In the genomic region with DNA sequence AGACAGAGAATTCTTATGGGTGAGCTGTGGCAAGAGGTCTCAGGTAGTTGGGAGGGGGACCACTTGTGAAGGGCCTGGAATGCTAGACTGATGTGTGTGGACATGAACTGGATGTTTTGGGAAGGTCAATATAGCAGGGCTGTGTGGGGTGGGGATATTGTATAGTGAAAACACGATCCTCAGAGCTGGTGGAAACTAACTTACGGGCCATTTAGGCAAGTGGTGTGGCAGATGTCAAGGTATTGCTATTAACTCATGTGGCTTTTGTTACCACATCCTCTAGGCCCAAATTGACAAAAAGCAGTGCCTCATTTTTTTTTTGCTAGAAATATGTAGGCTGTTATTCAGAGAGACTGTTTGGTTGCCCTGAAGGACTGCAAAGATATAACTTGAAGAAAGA, we compare ENCODE assay signal across 1 cellular context.
TF ChIP-seq lines count a peak whose summit lies in the region.

No MANE protein-coding gene starts in this region.

TF ChIP-seq in H1, 55 proteins besides CTCF, POLR2A, EP300 and RAD21 (continued from another document):
- TF ChIP-seq, protein P1, sequence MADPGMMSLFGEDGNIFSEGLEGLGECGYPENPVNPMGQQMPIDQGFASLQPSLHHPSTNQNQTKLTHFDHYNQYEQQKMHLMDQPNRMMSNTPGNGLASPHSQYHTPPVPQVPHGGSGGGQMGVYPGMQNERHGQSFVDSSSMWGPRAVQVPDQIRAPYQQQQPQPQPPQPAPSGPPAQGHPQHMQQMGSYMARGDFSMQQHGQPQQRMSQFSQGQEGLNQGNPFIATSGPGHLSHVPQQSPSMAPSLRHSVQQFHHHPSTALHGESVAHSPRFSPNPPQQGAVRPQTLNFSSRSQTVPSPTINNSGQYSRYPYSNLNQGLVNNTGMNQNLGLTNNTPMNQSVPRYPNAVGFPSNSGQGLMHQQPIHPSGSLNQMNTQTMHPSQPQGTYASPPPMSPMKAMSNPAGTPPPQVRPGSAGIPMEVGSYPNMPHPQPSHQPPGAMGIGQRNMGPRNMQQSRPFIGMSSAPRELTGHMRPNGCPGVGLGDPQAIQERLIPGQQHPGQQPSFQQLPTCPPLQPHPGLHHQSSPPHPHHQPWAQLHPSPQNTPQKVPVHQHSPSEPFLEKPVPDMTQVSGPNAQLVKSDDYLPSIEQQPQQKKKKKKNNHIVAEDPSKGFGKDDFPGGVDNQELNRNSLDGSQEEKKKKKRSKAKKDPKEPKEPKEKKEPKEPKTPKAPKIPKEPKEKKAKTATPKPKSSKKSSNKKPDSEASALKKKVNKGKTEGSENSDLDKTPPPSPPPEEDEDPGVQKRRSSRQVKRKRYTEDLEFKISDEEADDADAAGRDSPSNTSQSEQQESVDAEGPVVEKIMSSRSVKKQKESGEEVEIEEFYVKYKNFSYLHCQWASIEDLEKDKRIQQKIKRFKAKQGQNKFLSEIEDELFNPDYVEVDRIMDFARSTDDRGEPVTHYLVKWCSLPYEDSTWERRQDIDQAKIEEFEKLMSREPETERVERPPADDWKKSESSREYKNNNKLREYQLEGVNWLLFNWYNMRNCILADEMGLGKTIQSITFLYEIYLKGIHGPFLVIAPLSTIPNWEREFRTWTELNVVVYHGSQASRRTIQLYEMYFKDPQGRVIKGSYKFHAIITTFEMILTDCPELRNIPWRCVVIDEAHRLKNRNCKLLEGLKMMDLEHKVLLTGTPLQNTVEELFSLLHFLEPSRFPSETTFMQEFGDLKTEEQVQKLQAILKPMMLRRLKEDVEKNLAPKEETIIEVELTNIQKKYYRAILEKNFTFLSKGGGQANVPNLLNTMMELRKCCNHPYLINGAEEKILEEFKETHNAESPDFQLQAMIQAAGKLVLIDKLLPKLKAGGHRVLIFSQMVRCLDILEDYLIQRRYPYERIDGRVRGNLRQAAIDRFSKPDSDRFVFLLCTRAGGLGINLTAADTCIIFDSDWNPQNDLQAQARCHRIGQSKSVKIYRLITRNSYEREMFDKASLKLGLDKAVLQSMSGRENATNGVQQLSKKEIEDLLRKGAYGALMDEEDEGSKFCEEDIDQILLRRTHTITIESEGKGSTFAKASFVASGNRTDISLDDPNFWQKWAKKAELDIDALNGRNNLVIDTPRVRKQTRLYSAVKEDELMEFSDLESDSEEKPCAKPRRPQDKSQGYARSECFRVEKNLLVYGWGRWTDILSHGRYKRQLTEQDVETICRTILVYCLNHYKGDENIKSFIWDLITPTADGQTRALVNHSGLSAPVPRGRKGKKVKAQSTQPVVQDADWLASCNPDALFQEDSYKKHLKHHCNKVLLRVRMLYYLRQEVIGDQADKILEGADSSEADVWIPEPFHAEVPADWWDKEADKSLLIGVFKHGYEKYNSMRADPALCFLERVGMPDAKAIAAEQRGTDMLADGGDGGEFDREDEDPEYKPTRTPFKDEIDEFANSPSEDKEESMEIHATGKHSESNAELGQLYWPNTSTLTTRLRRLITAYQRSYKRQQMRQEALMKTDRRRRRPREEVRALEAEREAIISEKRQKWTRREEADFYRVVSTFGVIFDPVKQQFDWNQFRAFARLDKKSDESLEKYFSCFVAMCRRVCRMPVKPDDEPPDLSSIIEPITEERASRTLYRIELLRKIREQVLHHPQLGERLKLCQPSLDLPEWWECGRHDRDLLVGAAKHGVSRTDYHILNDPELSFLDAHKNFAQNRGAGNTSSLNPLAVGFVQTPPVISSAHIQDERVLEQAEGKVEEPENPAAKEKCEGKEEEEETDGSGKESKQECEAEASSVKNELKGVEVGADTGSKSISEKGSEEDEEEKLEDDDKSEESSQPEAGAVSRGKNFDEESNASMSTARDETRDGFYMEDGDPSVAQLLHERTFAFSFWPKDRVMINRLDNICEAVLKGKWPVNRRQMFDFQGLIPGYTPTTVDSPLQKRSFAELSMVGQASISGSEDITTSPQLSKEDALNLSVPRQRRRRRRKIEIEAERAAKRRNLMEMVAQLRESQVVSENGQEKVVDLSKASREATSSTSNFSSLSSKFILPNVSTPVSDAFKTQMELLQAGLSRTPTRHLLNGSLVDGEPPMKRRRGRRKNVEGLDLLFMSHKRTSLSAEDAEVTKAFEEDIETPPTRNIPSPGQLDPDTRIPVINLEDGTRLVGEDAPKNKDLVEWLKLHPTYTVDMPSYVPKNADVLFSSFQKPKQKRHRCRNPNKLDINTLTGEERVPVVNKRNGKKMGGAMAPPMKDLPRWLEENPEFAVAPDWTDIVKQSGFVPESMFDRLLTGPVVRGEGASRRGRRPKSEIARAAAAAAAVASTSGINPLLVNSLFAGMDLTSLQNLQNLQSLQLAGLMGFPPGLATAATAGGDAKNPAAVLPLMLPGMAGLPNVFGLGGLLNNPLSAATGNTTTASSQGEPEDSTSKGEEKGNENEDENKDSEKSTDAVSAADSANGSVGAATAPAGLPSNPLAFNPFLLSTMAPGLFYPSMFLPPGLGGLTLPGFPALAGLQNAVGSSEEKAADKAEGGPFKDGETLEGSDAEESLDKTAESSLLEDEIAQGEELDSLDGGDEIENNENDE (IDR thresholded peaks at IDR 0.05; ENCODE audit: insufficient replicate concordance, low read length), result no peak
- TF ChIP-seq RXRA (IDR thresholded peaks at IDR 0.05; ENCODE audit: insufficient read depth, low read depth, low read length), result no peak
- no peak for TF ChIP-seq NANOG (IDR thresholded peaks at IDR 0.05; ENCODE audit: insufficient read depth, low read depth, low read length, poor library complexity, severe bottlenecking)
- no peak for TF ChIP-seq YY1 (IDR thresholded peaks at IDR 0.05; ENCODE audit: low read depth, low read length)
- TF ChIP-seq TAF1 (IDR thresholded peaks at IDR 0.05; ENCODE audit: low read depth, low read length), result no peak
- TF ChIP-seq POLR2AphosphoS5 (IDR thresholded peaks at IDR 0.05; ENCODE audit: low read depth, low read length), result no peak
- no peak for TF ChIP-seq SIRT6 (IDR thresholded peaks at IDR 0.05; ENCODE audit: low read length)
- no peak for TF ChIP-seq SIN3A (conservative IDR thresholded peaks at IDR 0.05 in 1 of 2, IDR thresholded peaks at IDR 0.05 in 1 of 2; ENCODE audit: low read depth in 1 of 2, low read length in 2 of 2)
- no peak for TF ChIP-seq CTBP2 (IDR thresholded peaks at IDR 0.05; ENCODE audit: borderline replicate concordance, insufficient read depth, insufficient read length, low read length)
- TF ChIP-seq GABPA (IDR thresholded peaks at IDR 0.05; ENCODE audit: borderline replicate concordance, insufficient read depth, low read length), result no peak
- no peak for TF ChIP-seq FOSL1 (IDR thresholded peaks at IDR 0.05; ENCODE audit: insufficient read depth, low read depth, low read length)
- no peak for TF ChIP-seq JUND (IDR thresholded peaks at IDR 0.05; ENCODE audit: low read length)
- TF ChIP-seq TEAD4 (IDR thresholded peaks at IDR 0.05; ENCODE audit: low read depth, low read length), result no peak
- no peak for TF ChIP-seq KDM1A (IDR thresholded peaks at IDR 0.05; ENCODE audit: borderline replicate concordance, low read length)
- no peak for TF ChIP-seq RNF2 (IDR thresholded peaks at IDR 0.05; ENCODE audit: borderline replicate concordance, low read depth, low read length, missing control alignments, poor library complexity, severe bottlenecking)
- no peak for TF ChIP-seq RFX5 (IDR thresholded peaks at IDR 0.05; ENCODE audit: borderline replicate concordance, low read depth, low read length)
- TF ChIP-seq BCL11A (IDR thresholded peaks at IDR 0.05; ENCODE audit: low read depth in 2 of 2, low read length in 2 of 2), result no peak
- TF ChIP-seq RBBP5 (IDR thresholded peaks at IDR 0.05; ENCODE audit: borderline replicate concordance, low read depth, low read length), result no peak
